ENCODE assay signal across 1 cellular context in the genomic region with DNA sequence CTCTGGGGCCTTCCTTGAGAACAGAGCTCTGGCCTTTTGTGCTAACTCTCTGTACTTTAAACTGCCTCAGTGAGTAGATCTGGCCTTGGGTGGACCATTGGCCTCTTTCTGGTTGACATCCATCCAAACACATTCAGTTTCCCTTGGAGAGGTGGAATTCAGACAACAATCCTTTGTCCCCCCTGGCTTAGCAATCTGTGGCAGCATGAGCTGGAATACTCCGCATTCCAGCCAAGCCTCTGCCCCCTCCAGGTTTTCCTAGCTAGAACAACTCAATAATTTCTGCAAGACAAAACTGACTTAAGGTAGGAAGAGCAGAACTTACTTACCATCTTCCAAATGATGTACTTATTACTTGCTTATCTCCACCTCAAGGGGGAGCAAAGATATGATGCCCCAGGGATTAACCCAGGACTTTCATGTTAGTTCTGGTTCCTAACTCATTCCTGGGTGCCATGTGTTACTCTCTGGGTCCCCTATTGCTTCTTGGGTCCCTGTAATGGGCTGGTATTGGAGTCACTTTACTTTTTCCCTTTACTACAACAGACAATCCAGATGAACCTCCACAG.
TF ChIP-seq lines count a peak whose summit lies in the region.

No MANE protein-coding gene starts in this region.

TF ChIP-seq in H1, 55 proteins besides CTCF, POLR2A, EP300 and RAD21:
- TF ChIP-seq SP4 (IDR thresholded peaks at IDR 0.05; ENCODE audit: low read length) (no peak), CTBP2 (IDR thresholded peaks at IDR 0.05; ENCODE audit: borderline replicate concordance, insufficient read depth, insufficient read length, low read length) (no peak), SAP30 (IDR thresholded peaks at IDR 0.05; ENCODE audit: insufficient read depth, insufficient replicate concordance, low read length) (no peak), TEAD4 (IDR thresholded peaks at IDR 0.05; ENCODE audit: low read depth, low read length) (peak; percentile 80), SRF (IDR thresholded peaks at IDR 0.05; ENCODE audit: low read depth, low read length) (no peak)
- TF ChIP-seq, protein P1, sequence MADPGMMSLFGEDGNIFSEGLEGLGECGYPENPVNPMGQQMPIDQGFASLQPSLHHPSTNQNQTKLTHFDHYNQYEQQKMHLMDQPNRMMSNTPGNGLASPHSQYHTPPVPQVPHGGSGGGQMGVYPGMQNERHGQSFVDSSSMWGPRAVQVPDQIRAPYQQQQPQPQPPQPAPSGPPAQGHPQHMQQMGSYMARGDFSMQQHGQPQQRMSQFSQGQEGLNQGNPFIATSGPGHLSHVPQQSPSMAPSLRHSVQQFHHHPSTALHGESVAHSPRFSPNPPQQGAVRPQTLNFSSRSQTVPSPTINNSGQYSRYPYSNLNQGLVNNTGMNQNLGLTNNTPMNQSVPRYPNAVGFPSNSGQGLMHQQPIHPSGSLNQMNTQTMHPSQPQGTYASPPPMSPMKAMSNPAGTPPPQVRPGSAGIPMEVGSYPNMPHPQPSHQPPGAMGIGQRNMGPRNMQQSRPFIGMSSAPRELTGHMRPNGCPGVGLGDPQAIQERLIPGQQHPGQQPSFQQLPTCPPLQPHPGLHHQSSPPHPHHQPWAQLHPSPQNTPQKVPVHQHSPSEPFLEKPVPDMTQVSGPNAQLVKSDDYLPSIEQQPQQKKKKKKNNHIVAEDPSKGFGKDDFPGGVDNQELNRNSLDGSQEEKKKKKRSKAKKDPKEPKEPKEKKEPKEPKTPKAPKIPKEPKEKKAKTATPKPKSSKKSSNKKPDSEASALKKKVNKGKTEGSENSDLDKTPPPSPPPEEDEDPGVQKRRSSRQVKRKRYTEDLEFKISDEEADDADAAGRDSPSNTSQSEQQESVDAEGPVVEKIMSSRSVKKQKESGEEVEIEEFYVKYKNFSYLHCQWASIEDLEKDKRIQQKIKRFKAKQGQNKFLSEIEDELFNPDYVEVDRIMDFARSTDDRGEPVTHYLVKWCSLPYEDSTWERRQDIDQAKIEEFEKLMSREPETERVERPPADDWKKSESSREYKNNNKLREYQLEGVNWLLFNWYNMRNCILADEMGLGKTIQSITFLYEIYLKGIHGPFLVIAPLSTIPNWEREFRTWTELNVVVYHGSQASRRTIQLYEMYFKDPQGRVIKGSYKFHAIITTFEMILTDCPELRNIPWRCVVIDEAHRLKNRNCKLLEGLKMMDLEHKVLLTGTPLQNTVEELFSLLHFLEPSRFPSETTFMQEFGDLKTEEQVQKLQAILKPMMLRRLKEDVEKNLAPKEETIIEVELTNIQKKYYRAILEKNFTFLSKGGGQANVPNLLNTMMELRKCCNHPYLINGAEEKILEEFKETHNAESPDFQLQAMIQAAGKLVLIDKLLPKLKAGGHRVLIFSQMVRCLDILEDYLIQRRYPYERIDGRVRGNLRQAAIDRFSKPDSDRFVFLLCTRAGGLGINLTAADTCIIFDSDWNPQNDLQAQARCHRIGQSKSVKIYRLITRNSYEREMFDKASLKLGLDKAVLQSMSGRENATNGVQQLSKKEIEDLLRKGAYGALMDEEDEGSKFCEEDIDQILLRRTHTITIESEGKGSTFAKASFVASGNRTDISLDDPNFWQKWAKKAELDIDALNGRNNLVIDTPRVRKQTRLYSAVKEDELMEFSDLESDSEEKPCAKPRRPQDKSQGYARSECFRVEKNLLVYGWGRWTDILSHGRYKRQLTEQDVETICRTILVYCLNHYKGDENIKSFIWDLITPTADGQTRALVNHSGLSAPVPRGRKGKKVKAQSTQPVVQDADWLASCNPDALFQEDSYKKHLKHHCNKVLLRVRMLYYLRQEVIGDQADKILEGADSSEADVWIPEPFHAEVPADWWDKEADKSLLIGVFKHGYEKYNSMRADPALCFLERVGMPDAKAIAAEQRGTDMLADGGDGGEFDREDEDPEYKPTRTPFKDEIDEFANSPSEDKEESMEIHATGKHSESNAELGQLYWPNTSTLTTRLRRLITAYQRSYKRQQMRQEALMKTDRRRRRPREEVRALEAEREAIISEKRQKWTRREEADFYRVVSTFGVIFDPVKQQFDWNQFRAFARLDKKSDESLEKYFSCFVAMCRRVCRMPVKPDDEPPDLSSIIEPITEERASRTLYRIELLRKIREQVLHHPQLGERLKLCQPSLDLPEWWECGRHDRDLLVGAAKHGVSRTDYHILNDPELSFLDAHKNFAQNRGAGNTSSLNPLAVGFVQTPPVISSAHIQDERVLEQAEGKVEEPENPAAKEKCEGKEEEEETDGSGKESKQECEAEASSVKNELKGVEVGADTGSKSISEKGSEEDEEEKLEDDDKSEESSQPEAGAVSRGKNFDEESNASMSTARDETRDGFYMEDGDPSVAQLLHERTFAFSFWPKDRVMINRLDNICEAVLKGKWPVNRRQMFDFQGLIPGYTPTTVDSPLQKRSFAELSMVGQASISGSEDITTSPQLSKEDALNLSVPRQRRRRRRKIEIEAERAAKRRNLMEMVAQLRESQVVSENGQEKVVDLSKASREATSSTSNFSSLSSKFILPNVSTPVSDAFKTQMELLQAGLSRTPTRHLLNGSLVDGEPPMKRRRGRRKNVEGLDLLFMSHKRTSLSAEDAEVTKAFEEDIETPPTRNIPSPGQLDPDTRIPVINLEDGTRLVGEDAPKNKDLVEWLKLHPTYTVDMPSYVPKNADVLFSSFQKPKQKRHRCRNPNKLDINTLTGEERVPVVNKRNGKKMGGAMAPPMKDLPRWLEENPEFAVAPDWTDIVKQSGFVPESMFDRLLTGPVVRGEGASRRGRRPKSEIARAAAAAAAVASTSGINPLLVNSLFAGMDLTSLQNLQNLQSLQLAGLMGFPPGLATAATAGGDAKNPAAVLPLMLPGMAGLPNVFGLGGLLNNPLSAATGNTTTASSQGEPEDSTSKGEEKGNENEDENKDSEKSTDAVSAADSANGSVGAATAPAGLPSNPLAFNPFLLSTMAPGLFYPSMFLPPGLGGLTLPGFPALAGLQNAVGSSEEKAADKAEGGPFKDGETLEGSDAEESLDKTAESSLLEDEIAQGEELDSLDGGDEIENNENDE (IDR thresholded peaks at IDR 0.05; ENCODE audit: insufficient replicate concordance, low read length) = no peak
TF ChIP-seq in H1: peak in this region for 1.
